In the genomic region with DNA sequence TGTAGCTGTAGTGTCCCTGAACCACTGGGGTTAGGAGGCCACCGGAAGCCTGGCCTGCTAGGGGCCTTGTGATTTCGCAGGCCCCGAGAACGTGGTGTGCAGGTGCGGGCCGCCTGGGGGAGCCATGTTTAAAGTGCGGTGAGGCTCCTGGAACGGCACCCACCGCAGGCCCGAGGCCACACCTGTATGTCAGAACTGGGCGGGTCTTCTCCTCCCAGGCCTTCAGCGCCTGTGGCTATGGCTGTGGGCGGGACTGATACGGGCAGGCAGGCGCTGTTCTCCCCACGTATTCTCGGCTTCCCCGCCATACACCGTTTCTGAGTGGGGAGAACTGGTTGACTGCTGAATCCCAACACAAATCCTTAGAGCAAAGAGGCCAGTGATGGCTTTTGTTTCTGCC, we compare ENCODE assay signal across 1 cellular context.
TF ChIP-seq lines count a peak whose summit lies in the region.

No MANE protein-coding gene starts in this region.

TF ChIP-seq in WTC11, 78 proteins besides CTCF, POLR2A, EP300 and RAD21 (continued from another document):
- TF ChIP-seq, protein P1, sequence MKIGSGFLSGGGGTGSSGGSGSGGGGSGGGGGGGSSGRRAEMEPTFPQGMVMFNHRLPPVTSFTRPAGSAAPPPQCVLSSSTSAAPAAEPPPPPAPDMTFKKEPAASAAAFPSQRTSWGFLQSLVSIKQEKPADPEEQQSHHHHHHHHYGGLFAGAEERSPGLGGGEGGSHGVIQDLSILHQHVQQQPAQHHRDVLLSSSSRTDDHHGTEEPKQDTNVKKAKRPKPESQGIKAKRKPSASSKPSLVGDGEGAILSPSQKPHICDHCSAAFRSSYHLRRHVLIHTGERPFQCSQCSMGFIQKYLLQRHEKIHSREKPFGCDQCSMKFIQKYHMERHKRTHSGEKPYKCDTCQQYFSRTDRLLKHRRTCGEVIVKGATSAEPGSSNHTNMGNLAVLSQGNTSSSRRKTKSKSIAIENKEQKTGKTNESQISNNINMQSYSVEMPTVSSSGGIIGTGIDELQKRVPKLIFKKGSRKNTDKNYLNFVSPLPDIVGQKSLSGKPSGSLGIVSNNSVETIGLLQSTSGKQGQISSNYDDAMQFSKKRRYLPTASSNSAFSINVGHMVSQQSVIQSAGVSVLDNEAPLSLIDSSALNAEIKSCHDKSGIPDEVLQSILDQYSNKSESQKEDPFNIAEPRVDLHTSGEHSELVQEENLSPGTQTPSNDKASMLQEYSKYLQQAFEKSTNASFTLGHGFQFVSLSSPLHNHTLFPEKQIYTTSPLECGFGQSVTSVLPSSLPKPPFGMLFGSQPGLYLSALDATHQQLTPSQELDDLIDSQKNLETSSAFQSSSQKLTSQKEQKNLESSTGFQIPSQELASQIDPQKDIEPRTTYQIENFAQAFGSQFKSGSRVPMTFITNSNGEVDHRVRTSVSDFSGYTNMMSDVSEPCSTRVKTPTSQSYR (CRISPR knock-in tag; IDR thresholded peaks at IDR 0.05), result no peak
